1 cellular context compared by ENCODE assay signal in the genomic region with DNA sequence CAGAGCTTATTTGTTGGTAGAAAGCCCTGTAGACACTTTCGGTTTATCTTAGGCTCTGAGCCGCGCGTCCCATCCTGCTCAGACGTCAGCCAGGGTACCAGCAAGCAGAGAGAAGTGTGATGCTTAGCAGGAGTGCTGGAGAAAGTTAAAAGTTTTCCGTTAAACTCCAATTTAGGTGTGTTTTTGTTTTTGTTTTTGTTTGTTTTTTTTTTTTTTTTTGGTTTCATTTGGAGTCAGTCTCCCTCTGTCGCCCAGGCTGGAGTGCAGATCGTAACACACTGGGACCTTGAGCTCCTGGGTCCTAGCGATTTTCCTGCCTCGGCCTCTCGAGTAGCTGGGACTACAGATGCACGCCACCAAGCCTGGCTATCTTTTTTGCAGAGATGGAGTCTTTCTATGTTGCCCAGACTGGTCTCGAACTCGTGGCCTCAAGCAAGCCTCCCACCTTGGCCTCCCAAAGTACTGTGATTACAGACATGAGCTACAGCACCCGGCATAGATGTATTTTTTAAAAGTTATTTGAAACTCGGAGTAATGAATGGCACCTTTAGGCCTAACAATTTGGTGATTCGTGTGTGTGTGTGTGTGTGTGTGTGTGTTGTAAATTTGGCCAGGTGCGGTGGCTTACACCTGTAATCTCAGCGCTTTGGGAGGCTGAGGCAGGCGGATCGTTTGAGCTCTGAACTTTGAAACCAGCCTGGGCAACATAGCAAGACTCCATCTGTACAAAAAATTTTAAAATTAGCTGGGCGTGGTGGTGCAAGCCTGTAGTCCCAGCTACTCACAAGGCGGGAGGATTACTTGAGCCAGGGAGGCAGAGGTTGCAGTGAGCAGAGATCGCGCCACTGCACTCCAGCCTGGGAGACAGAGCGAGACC.
A peak's percentile ranks its signal among the peaks of the same experiment; 100 is the strongest.
TF ChIP-seq lines count a peak whose summit lies in the region.

No MANE protein-coding gene starts in this region.

TF ChIP-seq in K562, 482 proteins besides CTCF, POLR2A, EP300 and RAD21 (continues in another document):
- peak in 1 of 2 experiments; percentile 1; a peak in 1 of 4 replicates for TF ChIP-seq RCOR1 (IDR thresholded peaks at IDR 0.05; ENCODE audit: borderline replicate concordance in 1 of 2, low read depth in 2 of 2, low read length in 2 of 2)
- TF ChIP-seq, protein P1, sequence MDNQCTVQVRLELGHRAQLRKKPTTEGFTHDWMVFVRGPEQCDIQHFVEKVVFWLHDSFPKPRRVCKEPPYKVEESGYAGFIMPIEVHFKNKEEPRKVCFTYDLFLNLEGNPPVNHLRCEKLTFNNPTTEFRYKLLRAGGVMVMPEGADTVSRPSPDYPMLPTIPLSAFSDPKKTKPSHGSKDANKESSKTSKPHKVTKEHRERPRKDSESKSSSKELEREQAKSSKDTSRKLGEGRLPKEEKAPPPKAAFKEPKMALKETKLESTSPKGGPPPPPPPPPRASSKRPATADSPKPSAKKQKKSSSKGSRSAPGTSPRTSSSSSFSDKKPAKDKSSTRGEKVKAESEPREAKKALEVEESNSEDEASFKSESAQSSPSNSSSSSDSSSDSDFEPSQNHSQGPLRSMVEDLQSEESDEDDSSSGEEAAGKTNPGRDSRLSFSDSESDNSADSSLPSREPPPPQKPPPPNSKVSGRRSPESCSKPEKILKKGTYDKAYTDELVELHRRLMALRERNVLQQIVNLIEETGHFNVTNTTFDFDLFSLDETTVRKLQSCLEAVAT (IDR thresholded peaks at IDR 0.05): peak in 1 of 2 experiments; percentile 64; a peak in 1 of 4 replicates
- TF ChIP-seq ZNF766 (CRISPR knock-in tag; conservative IDR thresholded peaks at IDR 0.05): peak; percentile 50; the same call in 1 of the 2 replicates
- TF ChIP-seq SMARCE1 (IDR thresholded peaks at IDR 0.05): 0 out of 2 replicates have a peak, but pooled peaks have one; percentile 50
- 0 out of 4 replicates have a peak, but pooled peaks of 1 of the 2 experiments have one; percentile 27 for TF ChIP-seq FOXK2 (conservative IDR thresholded peaks at IDR 0.05 in 1 of 2, IDR thresholded peaks at IDR 0.05 in 1 of 2; ENCODE audit: low read depth in 2 of 2)
- no peak for TF ChIP-seq NFATC3 (IDR thresholded peaks at IDR 0.05)
- TF ChIP-seq CBX1 (IDR thresholded peaks at IDR 0.05; ENCODE audit: low read depth): 0 out of 2 replicates have a peak, but pooled peaks have one; percentile 34
- TF ChIP-seq, protein P2, sequence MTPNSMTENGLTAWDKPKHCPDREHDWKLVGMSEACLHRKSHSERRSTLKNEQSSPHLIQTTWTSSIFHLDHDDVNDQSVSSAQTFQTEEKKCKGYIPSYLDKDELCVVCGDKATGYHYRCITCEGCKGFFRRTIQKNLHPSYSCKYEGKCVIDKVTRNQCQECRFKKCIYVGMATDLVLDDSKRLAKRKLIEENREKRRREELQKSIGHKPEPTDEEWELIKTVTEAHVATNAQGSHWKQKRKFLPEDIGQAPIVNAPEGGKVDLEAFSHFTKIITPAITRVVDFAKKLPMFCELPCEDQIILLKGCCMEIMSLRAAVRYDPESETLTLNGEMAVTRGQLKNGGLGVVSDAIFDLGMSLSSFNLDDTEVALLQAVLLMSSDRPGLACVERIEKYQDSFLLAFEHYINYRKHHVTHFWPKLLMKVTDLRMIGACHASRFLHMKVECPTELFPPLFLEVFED (CRISPR knock-in tag; conservative IDR thresholded peaks at IDR 0.05): 0 out of 2 replicates have a peak, but pooled peaks have one; percentile 20
- peak; percentile 4; the same call in 1 of the 2 replicates for TF ChIP-seq ZSCAN29 (IDR thresholded peaks at IDR 0.05)
- TF ChIP-seq ASH1L (IDR thresholded peaks at IDR 0.05; ENCODE audit: borderline replicate concordance, low read depth, partially characterized antibody): no peak
- peak in 1 of 2 experiments; percentile 54; a peak in 1 of 4 replicates for TF ChIP-seq KDM1A (IDR thresholded peaks at IDR 0.05)
- TF ChIP-seq BCOR (IDR thresholded peaks at IDR 0.05): peak; percentile 56; the same call in 1 of the 2 replicates
- TF ChIP-seq CC2D1A (IDR thresholded peaks at IDR 0.05): 0 out of 2 replicates have a peak, but pooled peaks have one; percentile 37
- TF ChIP-seq, protein P3, sequence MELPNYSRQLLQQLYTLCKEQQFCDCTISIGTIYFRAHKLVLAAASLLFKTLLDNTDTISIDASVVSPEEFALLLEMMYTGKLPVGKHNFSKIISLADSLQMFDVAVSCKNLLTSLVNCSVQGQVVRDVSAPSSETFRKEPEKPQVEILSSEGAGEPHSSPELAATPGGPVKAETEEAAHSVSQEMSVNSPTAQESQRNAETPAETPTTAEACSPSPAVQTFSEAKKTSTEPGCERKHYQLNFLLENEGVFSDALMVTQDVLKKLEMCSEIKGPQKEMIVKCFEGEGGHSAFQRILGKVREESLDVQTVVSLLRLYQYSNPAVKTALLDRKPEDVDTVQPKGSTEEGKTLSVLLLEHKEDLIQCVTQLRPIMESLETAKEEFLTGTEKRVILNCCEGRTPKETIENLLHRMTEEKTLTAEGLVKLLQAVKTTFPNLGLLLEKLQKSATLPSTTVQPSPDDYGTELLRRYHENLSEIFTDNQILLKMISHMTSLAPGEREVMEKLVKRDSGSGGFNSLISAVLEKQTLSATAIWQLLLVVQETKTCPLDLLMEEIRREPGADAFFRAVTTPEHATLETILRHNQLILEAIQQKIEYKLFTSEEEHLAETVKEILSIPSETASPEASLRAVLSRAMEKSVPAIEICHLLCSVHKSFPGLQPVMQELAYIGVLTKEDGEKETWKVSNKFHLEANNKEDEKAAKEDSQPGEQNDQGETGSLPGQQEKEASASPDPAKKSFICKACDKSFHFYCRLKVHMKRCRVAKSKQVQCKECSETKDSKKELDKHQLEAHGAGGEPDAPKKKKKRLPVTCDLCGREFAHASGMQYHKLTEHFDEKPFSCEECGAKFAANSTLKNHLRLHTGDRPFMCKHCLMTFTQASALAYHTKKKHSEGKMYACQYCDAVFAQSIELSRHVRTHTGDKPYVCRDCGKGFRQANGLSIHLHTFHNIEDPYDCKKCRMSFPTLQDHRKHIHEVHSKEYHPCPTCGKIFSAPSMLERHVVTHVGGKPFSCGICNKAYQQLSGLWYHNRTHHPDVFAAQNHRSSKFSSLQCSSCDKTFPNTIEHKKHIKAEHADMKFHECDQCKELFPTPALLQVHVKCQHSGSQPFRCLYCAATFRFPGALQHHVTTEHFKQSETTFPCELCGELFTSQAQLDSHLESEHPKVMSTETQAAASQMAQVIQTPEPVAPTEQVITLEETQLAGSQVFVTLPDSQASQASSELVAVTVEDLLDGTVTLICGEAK (IDR thresholded peaks at IDR 0.05): peak; percentile 45; the same call in 1 of the 2 replicates
- TF ChIP-seq, protein P3 (CRISPR knock-in tag; IDR thresholded peaks at IDR 0.05): no peak
- TF ChIP-seq, protein P4, sequence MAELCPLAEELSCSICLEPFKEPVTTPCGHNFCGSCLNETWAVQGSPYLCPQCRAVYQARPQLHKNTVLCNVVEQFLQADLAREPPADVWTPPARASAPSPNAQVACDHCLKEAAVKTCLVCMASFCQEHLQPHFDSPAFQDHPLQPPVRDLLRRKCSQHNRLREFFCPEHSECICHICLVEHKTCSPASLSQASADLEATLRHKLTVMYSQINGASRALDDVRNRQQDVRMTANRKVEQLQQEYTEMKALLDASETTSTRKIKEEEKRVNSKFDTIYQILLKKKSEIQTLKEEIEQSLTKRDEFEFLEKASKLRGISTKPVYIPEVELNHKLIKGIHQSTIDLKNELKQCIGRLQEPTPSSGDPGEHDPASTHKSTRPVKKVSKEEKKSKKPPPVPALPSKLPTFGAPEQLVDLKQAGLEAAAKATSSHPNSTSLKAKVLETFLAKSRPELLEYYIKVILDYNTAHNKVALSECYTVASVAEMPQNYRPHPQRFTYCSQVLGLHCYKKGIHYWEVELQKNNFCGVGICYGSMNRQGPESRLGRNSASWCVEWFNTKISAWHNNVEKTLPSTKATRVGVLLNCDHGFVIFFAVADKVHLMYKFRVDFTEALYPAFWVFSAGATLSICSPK (IDR thresholded peaks at IDR 0.05; ENCODE audit: borderline replicate concordance): 0 out of 2 replicates have a peak, but pooled peaks have one; percentile 45
- TF ChIP-seq, protein P5, sequence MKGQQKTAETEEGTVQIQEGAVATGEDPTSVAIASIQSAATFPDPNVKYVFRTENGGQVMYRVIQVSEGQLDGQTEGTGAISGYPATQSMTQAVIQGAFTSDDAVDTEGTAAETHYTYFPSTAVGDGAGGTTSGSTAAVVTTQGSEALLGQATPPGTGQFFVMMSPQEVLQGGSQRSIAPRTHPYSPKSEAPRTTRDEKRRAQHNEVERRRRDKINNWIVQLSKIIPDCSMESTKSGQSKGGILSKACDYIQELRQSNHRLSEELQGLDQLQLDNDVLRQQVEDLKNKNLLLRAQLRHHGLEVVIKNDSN (CRISPR knock-in tag; IDR thresholded peaks at IDR 0.05): no peak
- 0 out of 2 replicates have a peak, but pooled peaks have one; percentile 18 for TF ChIP-seq LCOR (CRISPR knock-in tag; IDR thresholded peaks at IDR 0.05)
- TF ChIP-seq PYGO2 (tag; IDR thresholded peaks at IDR 0.05): 0 out of 2 replicates have a peak, but pooled peaks have one; percentile 14
- TF ChIP-seq, protein P6, sequence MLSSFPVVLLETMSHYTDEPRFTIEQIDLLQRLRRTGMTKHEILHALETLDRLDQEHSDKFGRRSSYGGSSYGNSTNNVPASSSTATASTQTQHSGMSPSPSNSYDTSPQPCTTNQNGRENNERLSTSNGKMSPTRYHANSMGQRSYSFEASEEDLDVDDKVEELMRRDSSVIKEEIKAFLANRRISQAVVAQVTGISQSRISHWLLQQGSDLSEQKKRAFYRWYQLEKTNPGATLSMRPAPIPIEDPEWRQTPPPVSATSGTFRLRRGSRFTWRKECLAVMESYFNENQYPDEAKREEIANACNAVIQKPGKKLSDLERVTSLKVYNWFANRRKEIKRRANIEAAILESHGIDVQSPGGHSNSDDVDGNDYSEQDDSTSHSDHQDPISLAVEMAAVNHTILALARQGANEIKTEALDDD (IDR thresholded peaks at IDR 0.05): no peak
- TF ChIP-seq, protein P7, sequence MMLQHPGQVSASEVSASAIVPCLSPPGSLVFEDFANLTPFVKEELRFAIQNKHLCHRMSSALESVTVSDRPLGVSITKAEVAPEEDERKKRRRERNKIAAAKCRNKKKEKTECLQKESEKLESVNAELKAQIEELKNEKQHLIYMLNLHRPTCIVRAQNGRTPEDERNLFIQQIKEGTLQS (IDR thresholded peaks at IDR 0.05): no peak
- TF ChIP-seq, protein P7 (CRISPR knock-in tag; conservative IDR thresholded peaks at IDR 0.05): 0 out of 2 replicates have a peak, but pooled peaks have one; percentile 61
- 0 out of 4 replicates have a peak, but pooled peaks of 1 of the 2 experiments have one; percentile 38 for TF ChIP-seq HDAC1 (IDR thresholded peaks at IDR 0.05)
- TF ChIP-seq, protein P8, sequence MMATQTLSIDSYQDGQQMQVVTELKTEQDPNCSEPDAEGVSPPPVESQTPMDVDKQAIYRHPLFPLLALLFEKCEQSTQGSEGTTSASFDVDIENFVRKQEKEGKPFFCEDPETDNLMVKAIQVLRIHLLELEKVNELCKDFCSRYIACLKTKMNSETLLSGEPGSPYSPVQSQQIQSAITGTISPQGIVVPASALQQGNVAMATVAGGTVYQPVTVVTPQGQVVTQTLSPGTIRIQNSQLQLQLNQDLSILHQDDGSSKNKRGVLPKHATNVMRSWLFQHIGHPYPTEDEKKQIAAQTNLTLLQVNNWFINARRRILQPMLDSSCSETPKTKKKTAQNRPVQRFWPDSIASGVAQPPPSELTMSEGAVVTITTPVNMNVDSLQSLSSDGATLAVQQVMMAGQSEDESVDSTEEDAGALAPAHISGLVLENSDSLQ (IDR thresholded peaks at IDR 0.05): peak; percentile 10; the same call in 1 of the 2 replicates
- TF ChIP-seq ADNP (tag; IDR thresholded peaks at IDR 0.05): peak; percentile 21; the same call in 1 of the 2 replicates
- no peak for TF ChIP-seq BRD9 (IDR thresholded peaks at IDR 0.05; ENCODE audit: low read depth, partially characterized antibody)
- 0 out of 2 replicates have a peak, but pooled peaks have one; percentile 55 for TF ChIP-seq SMAD4 (CRISPR knock-in tag; conservative IDR thresholded peaks at IDR 0.05)
- TF ChIP-seq, protein P9, sequence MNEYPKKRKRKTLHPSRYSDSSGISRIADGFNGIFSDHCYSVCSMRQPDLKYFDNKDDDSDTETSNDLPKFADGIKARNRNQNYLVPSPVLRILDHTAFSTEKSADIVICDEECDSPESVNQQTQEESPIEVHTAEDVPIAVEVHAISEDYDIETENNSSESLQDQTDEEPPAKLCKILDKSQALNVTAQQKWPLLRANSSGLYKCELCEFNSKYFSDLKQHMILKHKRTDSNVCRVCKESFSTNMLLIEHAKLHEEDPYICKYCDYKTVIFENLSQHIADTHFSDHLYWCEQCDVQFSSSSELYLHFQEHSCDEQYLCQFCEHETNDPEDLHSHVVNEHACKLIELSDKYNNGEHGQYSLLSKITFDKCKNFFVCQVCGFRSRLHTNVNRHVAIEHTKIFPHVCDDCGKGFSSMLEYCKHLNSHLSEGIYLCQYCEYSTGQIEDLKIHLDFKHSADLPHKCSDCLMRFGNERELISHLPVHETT (CRISPR knock-in tag; conservative IDR thresholded peaks at IDR 0.05 in 1 of 2, IDR thresholded peaks at IDR 0.05 in 1 of 2): peak in 1 of 2 experiments; percentile 13; a peak in 1 of 4 replicates
